In the genomic region with DNA sequence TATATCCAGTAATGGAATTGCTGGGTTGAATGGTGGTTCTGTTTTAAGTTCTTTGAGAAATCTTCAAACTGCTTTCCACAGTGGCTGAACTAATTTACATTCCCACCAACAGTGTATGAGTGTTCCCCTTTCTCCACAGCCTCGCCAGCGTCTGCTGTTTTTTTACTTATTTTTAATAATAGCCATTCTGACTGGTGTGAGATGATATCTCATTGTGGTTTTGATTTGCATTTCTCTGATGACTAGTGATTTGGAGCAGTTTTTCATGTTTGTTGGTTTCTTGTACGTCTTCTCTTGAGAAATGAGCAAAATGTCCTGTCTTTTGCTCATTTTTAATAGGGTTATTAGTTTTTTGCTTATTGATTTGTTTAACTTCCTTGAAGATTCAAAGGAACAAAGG, we compare ENCODE assay signal across 11 cellular contexts. TPM values are rescaled to one million over a fixed set of nuclear protein-coding genes. Genes with fewer than 3 reads are reported as not detected.
A peak's percentile ranks its signal among the peaks of the same experiment; 100 is the strongest.
DNase-seq lines count a peak whose midpoint lies in the region; ATAC-seq, FAIRE-seq and TF ChIP-seq lines count a peak whose summit lies in the region.
"Not testable (repeated sequence)": the region's sequence is repeated elsewhere in the genome, so short reads cannot be mapped to it uniquely, and the experiment has no call there.
"Had no signal": no experiment of that assay in that cellular context is flagged by ENCODE, and none has a peak within 500 bp of the region (broad histone marks: within the 10 kb centered on the region; RNA-seq: fewer than 3 reads in every experiment).

No MANE protein-coding gene starts in this region.

- H3K4me3 ChIP-seq in DOHH2 (ENCODE audit: low read length); astrocyte of the cerebellum (ENCODE audit: low read depth, low read length); GM12878: not testable (repeated sequence)

- not testable (repeated sequence) for TF ChIP-seq RAD21 in GM12878 (IDR thresholded peaks at IDR 0.05; ENCODE audit: insufficient read depth, low read depth, low read length)

- H3K79me2 ChIP-seq in DOHH2 (ENCODE audit: control insufficient read depth, low read length); GM12878 (ENCODE audit: control insufficient read depth, insufficient read depth, low read length): not testable (repeated sequence)

- peak; percentile 59 for ATAC-seq in HG02610 (IDR thresholded peaks at IDR 0.05; ENCODE audit: unreplicated experiment)
- ATAC-seq in HG03442 (IDR thresholded peaks at IDR 0.05; ENCODE audit: unreplicated experiment) = peak; percentile 63
- peak; percentile 61 for ATAC-seq in GM12878

- not testable (repeated sequence) for H3F3A ChIP-seq in DOHH2 (ENCODE audit: control insufficient read depth, insufficient read depth)

- H2AFZ ChIP-seq in GM12878 (ENCODE audit: control insufficient read depth, low read depth, low read length) = not testable (repeated sequence)

- not testable (repeated sequence) for TF ChIP-seq CTCF in DOHH2 (IDR thresholded peaks at IDR 0.05; ENCODE audit: low read depth, low read length, poor library complexity, severe bottlenecking); astrocyte of the cerebellum (IDR thresholded peaks at IDR 0.05; ENCODE audit: low read depth, low read length, missing control alignments); GM12878 (IDR thresholded peaks at IDR 0.05 in 2 of 3, conservative IDR thresholded peaks at IDR 0.05 in 1 of 3; ENCODE audit: control insufficient read depth in 2 of 3, extremely low read depth in 1 of 3, insufficient read depth in 1 of 3, low read depth in 3 of 3, low read length in 3 of 3)

- H3K4me2 ChIP-seq in DOHH2 (ENCODE audit: low read length) = peak overlapping the region; percentile 21; the same call in 1 of the 2 replicates
- not testable (repeated sequence) for H3K4me2 ChIP-seq in GM12878 (ENCODE audit: control insufficient read depth, insufficient read depth)

- intact Hi-C loops in GM12878 (cut with micrococcal nuclease; ENCODE audit: unreplicated experiment) = not testable (repeated sequence)

- WGBS in GM12878 (ENCODE audit: insufficient coverage, insufficient replicate concordance, low lambda C conversion rate, missing lambda C conversion rate) = 95% methylated on average over 3 of the region's 3 CpGs

- TF ChIP-seq EP300 in GM12878 (IDR thresholded peaks at IDR 0.05; ENCODE audit: borderline replicate concordance in 1 of 2, control insufficient read depth in 1 of 2, low read depth in 2 of 2, low read length in 2 of 2) = not testable (repeated sequence)

- POLR2A ChIA-PET in GM12878 (lab: Charles Lee) = not testable (repeated sequence)

- H3K36me3 ChIP-seq in DOHH2 (ENCODE audit: control insufficient read depth, low read length); GM12878 (ENCODE audit: control insufficient read depth in 2 of 2, insufficient read depth in 2 of 2, low read length in 1 of 2): not testable (repeated sequence)

- not testable (repeated sequence) for H3K27ac ChIP-seq in DOHH2 (ENCODE audit: low read depth, low read length); GM12878 (ENCODE audit: control insufficient read depth, insufficient read depth)

- H3K9me3 ChIP-seq in DOHH2 (ENCODE audit: control insufficient read depth, insufficient read depth, low read length); GM12878 (replicated peaks; ENCODE audit: control insufficient read depth, insufficient read depth, low read length): not testable (repeated sequence)

- H3K4me1 ChIP-seq in DOHH2 (ENCODE audit: control insufficient read depth, low read length) = peaks cover 10% of the 10 kb centered on the region
- not testable (repeated sequence) for H3K4me1 ChIP-seq in GM12878 (ENCODE audit: control insufficient read depth, insufficient read depth, low read length)

- not testable (repeated sequence) for BruUV-seq in GM12878 (replicated peaks; lab: Mats Ljungman, UMichigan)

- H3K27me3 ChIP-seq in DOHH2 (ENCODE audit: control insufficient read depth, low read length); GM12878 (replicated peaks in 1 of 2; ENCODE audit: control insufficient read depth in 2 of 2, insufficient read depth in 2 of 2, low read length in 1 of 2): not testable (repeated sequence)

- CTCF ChIA-PET in GM12878 (lab: Yijun Ruan, JAX) = not testable (repeated sequence)

- H3K9me2 ChIP-seq in DOHH2 (replicated peaks; ENCODE audit: control insufficient read depth, low read length) = not testable (repeated sequence)

- RAD21 ChIA-PET in GM12878 (lab: Charles Lee; ENCODE audit: unreplicated experiment) = not testable (repeated sequence)

- H3K9ac ChIP-seq in GM12878 (ENCODE audit: control insufficient read depth, insufficient read depth, low read length) = not testable (repeated sequence)

- FAIRE-seq in GM18507 (lab: Jason Lieb, UNC) = peak; percentile 21
- peak; percentile 66 for FAIRE-seq in GM12878 (lab: Jason Lieb, UNC)

- SMC1A ChIA-PET in GM12878 (lab: Charles Lee; ENCODE audit: uncharacterized antibody, unreplicated experiment) = not testable (repeated sequence)

- DNase-seq in GM18507 (ENCODE audit: extremely low spot score, insufficient read length, low read depth); GM12878 (ENCODE audit: low read depth, low spot score): not testable (repeated sequence)
- DNase-seq in NAMALWA (ENCODE audit: low spot score) (peak; percentile 18), astrocyte of the cerebellum (ENCODE audit: low read depth) (peak; percentile 1)

- not testable (repeated sequence) for TF ChIP-seq POLR2A in GM12878 (IDR thresholded peaks at IDR 0.05; ENCODE audit: low read depth, low read length)

- in situ Hi-C loops in astrocyte of the cerebellum (cut with HindIII; ENCODE audit: low sequenced_read_pairs); GM12878 (cut with MboI): not testable (repeated sequence)

- not testable (repeated sequence) for H4K20me1 ChIP-seq in DOHH2 (ENCODE audit: control insufficient read depth, insufficient read depth, low read depth, low read length); GM12878 (ENCODE audit: control insufficient read depth, insufficient read depth)

RNA-seq across cellular contexts. Expression of gene CCDC146, which starts 21.9 kb away (rescaled TPM):
- total RNA-seq in GM12878 (2013; cell fraction: nucleolus; rRNA removed) = 25.7 and 34.4 TPM in 2 replicates
- total RNA-seq in GM12878 (2014; rRNA removed) (0.90 and 1.6 TPM in 2 replicates), GM12878 (2014; rRNA removed; fragmentation: Illumina TruSeq; extraction: Trizol) (1.3 and 1.5 TPM in 2 replicates), GM12878 (2021) (1.2 and 2.0 TPM in 2 replicates)
- polyA plus RNA-seq in GM12878 (2011; ENCODE audit: low read depth) = 1.4 TPM
- polyA plus RNA-seq in GM12878 (2011; rRNA removed) (5.3 and 6.0 TPM in 2 replicates), GM12878 (2014; fragmentation: Illumina TruSeq; extraction: Trizol) (1.7 and 2.7 TPM in 2 replicates), GM12878 (2014; fragmentation: Nextera tagmentation; extraction: Ambion mirVana) (under 1 TPM; 0.55 to 0.84 TPM), GM12878 (2014; rRNA removed) (1.1 and 2.0 TPM in 2 replicates), GM12878 (2016; fragmentation: Nextera tagmentation; extraction: Ambion mirVana) (1 to 10 TPM in 1 of 2 experiments, under 1 TPM in 1; 0.28 to 1.2 TPM)
- 1.5 and 1.8 TPM in 2 replicates for polyA plus RNA-seq in GM12878 (2011; cell fraction: cytosol; rRNA removed)
- 11.7 and 14.8 TPM in 2 replicates for polyA plus RNA-seq in GM12878 (2011; cell fraction: nucleus; rRNA removed)
- 1.6 and 2.2 TPM in 2 replicates for polyA plus RNA-seq in GM12878 (2012)
- 1.5 and 3.4 TPM in 2 replicates for polyA minus RNA-seq in GM12878 (2011; rRNA and poly(A)+ RNA removed)
- polyA minus RNA-seq in GM12878 (2011; cell fraction: cytosol; rRNA and poly(A)+ RNA removed) = 1.9 TPM in 1 of 2 replicates, not detected in the other
- polyA minus RNA-seq in GM12878 (2011; cell fraction: nucleus; rRNA and poly(A)+ RNA removed) = 4.5 and 6.9 TPM in 2 replicates

RNA-seq across cellular contexts. Expression of gene SPDYE18, which starts 38.1 kb away (rescaled TPM):
- 0.69 TPM in 1 of 2 replicates, not detected in the other for total RNA-seq in GM12878 (2013; cell fraction: nucleolus; rRNA removed)
- 0.16 and 0.23 TPM in 2 replicates for total RNA-seq in GM12878 (2014; rRNA removed)
- 0.27 TPM in 1 of 2 replicates, not detected in the other for total RNA-seq in GM12878 (2014; rRNA removed; fragmentation: Illumina TruSeq; extraction: Trizol)
- 0.74 TPM in 1 of 2 replicates, not detected in the other for total RNA-seq in GM12878 (2021)
- polyA plus RNA-seq in GM12878 (2011; ENCODE audit: low read depth) = not detected
- polyA plus RNA-seq in GM12878 (2011; rRNA removed) = 0.20 and 0.23 TPM in 2 replicates
- polyA plus RNA-seq in GM12878 (2011; cell fraction: cytosol; rRNA removed) = 0.07 and 0.27 TPM in 2 replicates
- polyA plus RNA-seq in GM12878 (2011; cell fraction: nucleus; rRNA removed) = 0.20 and 0.33 TPM in 2 replicates
- not detected in 2 replicates for polyA plus RNA-seq in GM12878 (2012)
- 0.29 TPM in 1 of 2 replicates, not detected in the other for polyA plus RNA-seq in GM12878 (2014; fragmentation: Illumina TruSeq; extraction: Trizol)
- not detected for polyA plus RNA-seq in GM12878 (2014; fragmentation: Nextera tagmentation; extraction: Ambion mirVana)
- 0.56 TPM in 1 of 2 replicates, not detected in the other for polyA plus RNA-seq in GM12878 (2014; rRNA removed)
- under 1 TPM in 1 of 2 experiments, not detected in 1; 0.39 TPM for polyA plus RNA-seq in GM12878 (2016; fragmentation: Nextera tagmentation; extraction: Ambion mirVana)
- polyA minus RNA-seq in GM12878 (2011; rRNA and poly(A)+ RNA removed) = not detected in 2 replicates
- polyA minus RNA-seq in GM12878 (2011; cell fraction: cytosol; rRNA and poly(A)+ RNA removed) = not detected in 2 replicates
- polyA minus RNA-seq in GM12878 (2011; cell fraction: nucleus; rRNA and poly(A)+ RNA removed) = 0.38 TPM in 1 of 2 replicates, not detected in the other
- total RNA-seq: A673, Daoy, G401 had no signal
- polyA plus RNA-seq: AG04450 had no signal
